In genomic region chr2:217707116-217707742, GRCh38 we compare ENCODE assay signal across 15 cellular contexts.
DNase-seq lines count a peak whose midpoint lies in the region; ATAC-seq and TF ChIP-seq lines count a peak whose summit lies in the region.
"Had no signal": no experiment of that assay in that cellular context is flagged by ENCODE, and none has a peak within 500 bp of the region (broad histone marks: within the 10 kb centered on the region; RNA-seq: fewer than 3 reads in every experiment).

No MANE protein-coding gene starts in this region.

- no peaks in the 10 kb centered on the region for H3K9me3 ChIP-seq in parathyroid adenoma (ENCODE audit: control insufficient read depth, low read length)
- H3K9me3 ChIP-seq: testis had no signal

- TF ChIP-seq CTCF in C4-2B (conservative IDR thresholded peaks at IDR 0.05) (no peak), parathyroid adenoma (IDR thresholded peaks at IDR 0.05) (no peak)

- no peak overlapping the region for H3K9ac ChIP-seq in parathyroid adenoma
- H3K9ac ChIP-seq: BLaER1 treated with 17β-estradiol and CSF1 and Interleukin-3, amounts not matched to agents 10 nM and 100 nM had no signal

- no peak for ATAC-seq in GM18870 (IDR thresholded peaks at IDR 0.05; ENCODE audit: unreplicated experiment)
- ATAC-seq in HG03342 (IDR thresholded peaks at IDR 0.05; ENCODE audit: unreplicated experiment), result no peak
- ATAC-seq: Panc1, WTC11 had no signal

- H3K4me2 ChIP-seq in parathyroid adenoma (ENCODE audit: low read length), result no peak overlapping the region
- H3K4me2 ChIP-seq: BLaER1 treated with 17β-estradiol and CSF1 and Interleukin-3, amounts not matched to agents 10 nM and 100 nM had no signal

- H3K4me3 ChIP-seq in parathyroid adenoma (ENCODE audit: low read depth, low read length), result no peak overlapping the region
- H3K4me3 ChIP-seq: BLaER1 treated with 17β-estradiol and CSF1 and Interleukin-3, amounts not matched to agents 10 nM and 100 nM; testis had no signal

- peak overlapping the region; percentile 35 for H2AFZ ChIP-seq in parathyroid adenoma

- H3K27ac ChIP-seq in C4-2B (peak overlapping the region; percentile 36; the same call in 1 of the 2 replicates), parathyroid adenoma (peak overlapping the region; percentile 26)
- H3K27ac ChIP-seq: BLaER1 treated with 17β-estradiol and CSF1 and Interleukin-3, amounts not matched to agents 10 nM and 100 nM had no signal

- no peaks in the 10 kb centered on the region for H3K79me2 ChIP-seq in parathyroid adenoma

- peak; percentile 96 for DNase-seq in RPMI7951 (ENCODE audit: low read depth)
- DNase-seq in fibroblast of peridontal ligament (ENCODE audit: extremely low read depth), result peak; percentile 62
- DNase-seq in KG1 (lab: John Stamatoyannopoulos, UW), result no peak
- DNase-seq in NCI-H345 treated with DMSO at 0.1 percent for 48 hours (lab: John Stamatoyannopoulos, UW; ENCODE audit: unreplicated experiment), result no peak
- DNase-seq: NCI-H1694 treated with DMSO at 0.1 percent for 48 hours; nephron progenitor cell; stimulated activated CD4-positive, alpha-beta T cell treated with anti-CD3 and anti-CD28 coated beads, Interleukin-4, amount 100 ng/mL, for 1 hour; testis had no signal

- H3K36me3 ChIP-seq in parathyroid adenoma (ENCODE audit: control insufficient read depth, insufficient read depth, low read length), result no peaks in the 10 kb centered on the region
- H3K36me3 ChIP-seq: BLaER1 treated with 17β-estradiol and CSF1 and Interleukin-3, amounts not matched to agents 10 nM and 100 nM had no signal

- peaks cover 42% of the 10 kb centered on the region for H3K4me1 ChIP-seq in parathyroid adenoma

- H3K27me3 ChIP-seq in parathyroid adenoma (ENCODE audit: control insufficient read depth, insufficient read depth, low read length), result no peaks in the 10 kb centered on the region
- H3K27me3 ChIP-seq: testis had no signal

Comparison
In these comparisons a context has a peak if more than half of its experiments do, and no peak if none do; other contexts are left out.
1. DNase-seq: peak in RPMI7951 (single experiment) and fibroblast of peridontal ligament (single experiment); none in KG1 (single experiment) and NCI-H345 treated with DMSO at 0.1 percent for 48 hours (single experiment).